ENCODE assay signal across 21 cellular contexts in the genomic region with DNA sequence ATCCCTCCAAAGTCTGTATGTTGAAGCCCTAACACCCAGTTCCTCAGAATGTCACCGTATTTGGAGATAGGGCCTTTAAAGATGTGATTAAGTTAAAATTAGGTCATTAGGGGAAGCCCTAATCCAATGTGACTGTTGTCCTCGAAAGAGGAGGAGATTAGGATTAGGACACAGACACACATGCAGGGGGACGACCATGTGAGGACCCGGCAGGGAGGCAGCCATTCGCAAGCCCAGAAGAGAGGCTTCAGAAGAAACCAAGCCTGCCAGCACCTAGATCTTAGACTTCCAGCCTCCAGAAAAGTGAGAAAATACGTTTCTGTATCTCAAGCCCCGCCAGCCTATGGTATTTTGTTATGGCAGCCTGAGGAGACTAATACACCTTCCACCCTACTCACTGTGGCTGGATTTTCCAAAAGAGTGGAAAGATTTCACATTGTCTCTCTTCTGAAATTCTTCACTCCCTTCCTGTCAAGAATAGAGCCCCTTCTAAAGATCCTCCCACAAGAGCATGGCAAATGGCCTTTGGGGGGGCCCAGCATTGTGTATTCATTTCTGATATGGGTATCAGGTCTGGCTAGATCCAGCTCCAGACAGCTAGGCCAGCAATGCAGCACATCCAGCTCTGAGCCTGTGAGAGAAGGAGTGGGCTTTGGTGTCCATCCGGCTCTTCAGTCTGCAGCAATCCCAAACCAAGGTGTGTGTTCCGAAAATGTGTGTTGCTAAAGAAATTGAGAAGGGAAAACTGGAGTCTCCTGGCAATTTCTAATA. TPM values are rescaled to one million over a fixed set of nuclear protein-coding genes. Genes with fewer than 3 reads are reported as not detected.
DNase-seq lines count a peak whose midpoint lies in the region; ATAC-seq, FAIRE-seq and TF ChIP-seq lines count a peak whose summit lies in the region.
"Had no signal": no experiment of that assay in that cellular context is flagged by ENCODE, and none has a peak within 500 bp of the region (broad histone marks: within the 10 kb centered on the region; RNA-seq: fewer than 3 reads in every experiment).

No MANE protein-coding gene starts in this region.

- CTCF ChIA-PET in endothelial cell of umbilical vein (lab: Charles Lee): no interaction called here

- BruUV-seq in endothelial cell of umbilical vein (replicated peaks; lab: Mats Ljungman, UMichigan): no TSS peak

- H4K20me1 ChIP-seq in endothelial cell of umbilical vein (replicated peaks; ENCODE audit: control insufficient read depth, extremely low read depth, insufficient read depth, low read length): no peaks in the 10 kb centered on the region

- no peak overlapping the region for H3K4me3 Mint-ChIP-seq in T-helper 1 cell treated with Interleukin-12 subunit alpha and Interleukin-12 subunit beta and Interleukin-4 antibody, amounts not matched to agents 30 μg/mL and 1 μg/mL, for 36 hours
- peak overlapping the region in 5 of 10 donors; percentile 7 to 95 (median 91) for H3K4me3 Mint-ChIP-seq in naive thymus-derived CD8-positive, alpha-beta T cell
- H3K4me3 Mint-ChIP-seq: stimulated activated naive CD8-positive, alpha-beta T cell treated with anti-CD3 and anti-CD28 coated beads, Interleukin-15, Interleukin-2, amounts not matched to agents 100 ng/mL and 50 ng/mL, for 24 hours had no signal

- no peak for ATAC-seq in RWPE2 (ENCODE audit: low read depth)
- ATAC-seq in naive thymus-derived CD8-positive, alpha-beta T cell: no peak

- H3K9me1 ChIP-seq in endothelial cell of umbilical vein (replicated peaks; ENCODE audit: control insufficient read depth, extremely low read depth, insufficient read depth, low read length): no peaks in the 10 kb centered on the region

- H3K4me1 ChIP-seq in RWPE2 (ENCODE audit: insufficient read depth, poor library complexity, severe bottlenecking): peaks cover 14% of the 10 kb centered on the region
- H3K4me1 ChIP-seq in endothelial cell of umbilical vein (ENCODE audit: control insufficient read depth, extremely low read depth, insufficient read depth, low read length): peaks cover 14% of the 10 kb centered on the region
- peaks cover 9 to 25% (median 16%) of the 10 kb centered on the region in 6 donors for H3K4me1 ChIP-seq in spleen

- peak overlapping the region; percentile 100 for H3K27ac ChIP-seq in RWPE2 (ENCODE audit: poor library complexity, severe bottlenecking)
- peak overlapping the region; percentile 93 for H3K27ac ChIP-seq in endothelial cell of umbilical vein (ENCODE audit: insufficient read depth, low read depth, low read length)
- peak overlapping the region in 2 of 8 donors; percentile 89 to 91 for H3K27ac ChIP-seq in spleen
- H3K27ac ChIP-seq: 22Rv1, GM23248, ovary had no signal

- peaks cover 28% of the 10 kb centered on the region for H3K4me1 Mint-ChIP-seq in T-helper 1 cell treated with Interleukin-12 subunit alpha and Interleukin-12 subunit beta and Interleukin-4 antibody, amounts not matched to agents 30 μg/mL and 1 μg/mL, for 36 hours (ENCODE audit: low read depth)
- H3K4me1 Mint-ChIP-seq in naive thymus-derived CD8-positive, alpha-beta T cell: peaks cover 24 to 36% (median 33%) of the 10 kb centered on the region in 4 donors

- H3K4me3 ChIP-seq in RWPE2 (ENCODE audit: severe bottlenecking) (no peak overlapping the region), endothelial cell of umbilical vein (replicated peaks in 1 of 3; ENCODE audit: insufficient read depth in 1 of 3, low read depth in 1 of 3, low read length in 3 of 3) (no peak overlapping the region), spleen (no peak overlapping the region)
- H3K4me3 ChIP-seq: GM23248, ovary, transverse colon had no signal

- H3K36me3 ChIP-seq in RWPE2 (ENCODE audit: low read depth) (no peaks in the 10 kb centered on the region), endothelial cell of umbilical vein (ENCODE audit: control insufficient read depth in 2 of 2, extremely low read depth in 1 of 2, insufficient read depth in 2 of 2, low read length in 2 of 2) (no peaks in the 10 kb centered on the region), spleen (no peaks in the 10 kb centered on the region)
- H3K36me3 ChIP-seq: ovary, transverse colon had no signal

- H3K27ac Mint-ChIP-seq in T-helper 1 cell treated with Interleukin-12 subunit alpha and Interleukin-12 subunit beta and Interleukin-4 antibody, amounts not matched to agents 30 μg/mL and 1 μg/mL, for 36 hours: peak overlapping the region; percentile 36
- H3K27ac Mint-ChIP-seq in naive thymus-derived CD8-positive, alpha-beta T cell: peak overlapping the region in 4 of 10 donors; percentile 22 to 100 (median 48)
- H3K27ac Mint-ChIP-seq: activated B cell treated with CpG ODN at 0.5 μM for 24 hours; stimulated activated naive CD8-positive, alpha-beta T cell treated with anti-CD3 and anti-CD28 coated beads, Interleukin-15, Interleukin-2, amounts not matched to agents 100 ng/mL and 50 ng/mL, for 24 hours had no signal

- no peak for TF ChIP-seq CTCF in RWPE2 (IDR thresholded peaks at IDR 0.05; ENCODE audit: poor library complexity, severe bottlenecking)
- TF ChIP-seq CTCF in endothelial cell of umbilical vein (IDR thresholded peaks at IDR 0.05; ENCODE audit: extremely low read depth in 1 of 2, insufficient read depth in 1 of 2, low read depth in 1 of 2, low read length in 2 of 2): no peak
- no peak for TF ChIP-seq CTCF in spleen (IDR thresholded peaks at IDR 0.05 in 8 of 11, conservative IDR thresholded peaks at IDR 0.05 in 3 of 11)

- no peak overlapping the region for H3K4me2 ChIP-seq in endothelial cell of umbilical vein (ENCODE audit: insufficient read depth, low read length)

- H3K9ac ChIP-seq in endothelial cell of umbilical vein (replicated peaks; ENCODE audit: extremely low read depth, insufficient read depth, low read length): no peak overlapping the region
- H3K9ac ChIP-seq: GM23248 had no signal

- H3K9me3 Mint-ChIP-seq in T-helper 1 cell treated with Interleukin-12 subunit alpha and Interleukin-12 subunit beta and Interleukin-4 antibody, amounts not matched to agents 30 μg/mL and 1 μg/mL, for 36 hours: no peaks in the 10 kb centered on the region
- peaks cover 0 to 9% (median 0%) of the 10 kb centered on the region in 9 donors for H3K9me3 Mint-ChIP-seq in naive thymus-derived CD8-positive, alpha-beta T cell
- H3K9me3 Mint-ChIP-seq: activated B cell treated with CpG ODN at 0.5 μM for 24 hours; stimulated activated naive CD8-positive, alpha-beta T cell treated with anti-CD3 and anti-CD28 coated beads, Interleukin-15, Interleukin-2, amounts not matched to agents 100 ng/mL and 50 ng/mL, for 24 hours had no signal

- H2AFZ ChIP-seq in endothelial cell of umbilical vein (ENCODE audit: low read depth, low read length): no peak overlapping the region
- H2AFZ ChIP-seq: GM23248 had no signal

- dilution Hi-C loops in endothelial cell of umbilical vein (cut with MboI; ENCODE audit: extremely low pct_ligation_motif_present, low sequenced_read_pairs): no loop called here

- peaks cover 8% of the 10 kb centered on the region for H3K27me3 Mint-ChIP-seq in T-helper 1 cell treated with Interleukin-12 subunit alpha and Interleukin-12 subunit beta and Interleukin-4 antibody, amounts not matched to agents 30 μg/mL and 1 μg/mL, for 36 hours (ENCODE audit: low read depth)
- peaks cover 0 to 8% (median 0%) of the 10 kb centered on the region in 5 donors for H3K27me3 Mint-ChIP-seq in naive thymus-derived CD8-positive, alpha-beta T cell

- H3K27me3 ChIP-seq in RWPE2 (ENCODE audit: insufficient read depth, poor library complexity, severe bottlenecking) (no peaks in the 10 kb centered on the region), endothelial cell of umbilical vein (ENCODE audit: control insufficient read depth in 2 of 2, insufficient read depth in 2 of 2, low read length in 2 of 2) (no peaks in the 10 kb centered on the region), spleen (replicated peaks in 1 of 7) (no peaks in the 10 kb centered on the region)
- H3K27me3 ChIP-seq: ovary, transverse colon had no signal

- POLR2A ChIA-PET in endothelial cell of umbilical vein (lab: Charles Lee): no interaction called here
- POLR2A ChIA-PET in naive thymus-derived CD8-positive, alpha-beta T cell (lab: Charles Lee): interaction anchor here (1.9 to 13.6 kb wide), 2 partner anchors 10 kb away, joined by 8 to 541 read pairs; partner anchors contain the start of gene UBC

- FAIRE-seq in endothelial cell of umbilical vein (lab: Jason Lieb, UNC): no peak
- FAIRE-seq: bronchial epithelial cell had no signal

- intact Hi-C loops in endothelial cell of umbilical vein (cut with micrococcal nuclease): loop anchor here (5.0 kb wide), 1 partner anchor 363 kb away; the partner anchor contains the start of gene NCOR2
- intact Hi-C loops in spleen (cut with DNase I; ENCODE audit: low total_unique reads): no loop called here

- no peaks in the 10 kb centered on the region for H3K9me3 ChIP-seq in RWPE2 (ENCODE audit: severe bottlenecking)
- no peaks in the 10 kb centered on the region for H3K9me3 ChIP-seq in endothelial cell of umbilical vein (replicated peaks; ENCODE audit: control insufficient read depth, insufficient read depth, low read length)
- no peaks in the 10 kb centered on the region for H3K9me3 ChIP-seq in spleen
- H3K9me3 ChIP-seq: ovary, transverse colon had no signal

- WGBS in spleen, 5 donors: 88 to 94% (median 89%) methylated on average over 9 of the region's 9 CpGs

- peaks cover 13% of the 10 kb centered on the region for H3K36me3 Mint-ChIP-seq in T-helper 1 cell treated with Interleukin-12 subunit alpha and Interleukin-12 subunit beta and Interleukin-4 antibody, amounts not matched to agents 30 μg/mL and 1 μg/mL, for 36 hours (ENCODE audit: low read depth)
- peaks cover 0 to 6% (median 4%) of the 10 kb centered on the region in 3 donors for H3K36me3 Mint-ChIP-seq in naive thymus-derived CD8-positive, alpha-beta T cell

- H3K79me2 ChIP-seq in endothelial cell of umbilical vein (ENCODE audit: control insufficient read depth, insufficient read depth, low read length): no peaks in the 10 kb centered on the region

- TF ChIP-seq POLR2A in endothelial cell of umbilical vein (IDR thresholded peaks at IDR 0.05; ENCODE audit: low read depth, low read length): no peak
- TF ChIP-seq POLR2A in spleen (IDR thresholded peaks at IDR 0.05): no peak

- DNase-seq in T-helper 1 cell: no peak
- DNase-seq in RWPE2 (ENCODE audit: low spot score): no peak
- DNase-seq in endothelial cell of umbilical vein (ENCODE audit: low read depth, low spot score): no peak
- DNase-seq in spleen: peak; percentile 60
- no peak for DNase-seq in naive thymus-derived CD8-positive, alpha-beta T cell
- DNase-seq in hepatic stellate cell (ENCODE audit: low spot score): no peak
- DNase-seq in iPS-NIHi7 (ENCODE audit: extremely low spot score): no peak
- DNase-seq: activated B cell treated with CpG ODN at 0.5 μM for 24 hours; dermis blood vessel endothelial cell; DMS 273 treated with DMSO at 0.1 percent for 48 hours; erythroblast; GM23248; NCI-H1048; NCI-H524 treated with DMSO at 0.1 percent for 48 hours; ovary; stimulated activated CD4-positive, alpha-beta T cell treated with anti-CD3 and anti-CD28 coated beads, Interleukin-1b, Interleukin-23, amount 100 ng/mL, for 48 hours; transverse colon had no signal

RNA-seq across cellular contexts. Expression of gene UBC, which starts 15.4 kb away (rescaled TPM):
- total RNA-seq in endothelial cell of umbilical vein: 875 and 911 TPM in 2 replicates
- polyA plus RNA-seq in endothelial cell of umbilical vein: 1,040 and 1,305 TPM in 2 replicates
- polyA plus RNA-seq in endothelial cell of umbilical vein (2011; cell fraction: cytosol; rRNA removed): 1,913 and 1,931 TPM in 2 replicates
- 1,373 and 1,721 TPM in 2 replicates for polyA plus RNA-seq in endothelial cell of umbilical vein (2011; cell fraction: nucleus; rRNA removed)
- 1,239 and 1,518 TPM in 2 replicates for polyA plus RNA-seq in endothelial cell of umbilical vein (2012)
- polyA minus RNA-seq in endothelial cell of umbilical vein: 537 and 767 TPM in 2 replicates
- polyA minus RNA-seq in endothelial cell of umbilical vein (2011; cell fraction: cytosol; rRNA and poly(A)+ RNA removed): 247 TPM
- 157 and 183 TPM in 2 replicates for polyA minus RNA-seq in endothelial cell of umbilical vein (2011; cell fraction: nucleus; rRNA and poly(A)+ RNA removed)
- total RNA-seq in spleen: 1,000 to 10,000 TPM in 1 of 7 donors, 100 to 1,000 TPM in 6; 770 to 1,107 (median 909) TPM
- polyA plus RNA-seq in spleen: 100 to 1,000 TPM; 623 to 743 (median 691) TPM
- 100 to 1,000 TPM; 773 to 788 TPM for total RNA-seq in naive thymus-derived CD8-positive, alpha-beta T cell
- polyA plus RNA-seq in naive thymus-derived CD8-positive, alpha-beta T cell: 1,000 to 10,000 TPM; 1,080 to 1,331 (median 1,214) TPM

RNA-seq across cellular contexts. Expression of gene DHX37, which starts 59.1 kb away (rescaled TPM):
- 23.6 and 25.2 TPM in 2 replicates for total RNA-seq in endothelial cell of umbilical vein
- polyA plus RNA-seq in endothelial cell of umbilical vein: 10.9 and 11.6 TPM in 2 replicates
- polyA plus RNA-seq in endothelial cell of umbilical vein (2011; cell fraction: cytosol; rRNA removed): 8.8 and 9.7 TPM in 2 replicates
- 24.7 and 28.4 TPM in 2 replicates for polyA plus RNA-seq in endothelial cell of umbilical vein (2011; cell fraction: nucleus; rRNA removed)
- 15.6 and 16.3 TPM in 2 replicates for polyA plus RNA-seq in endothelial cell of umbilical vein (2012)
- 14.3 and 17.2 TPM in 2 replicates for polyA minus RNA-seq in endothelial cell of umbilical vein
- 18.5 TPM for polyA minus RNA-seq in endothelial cell of umbilical vein (2011; cell fraction: cytosol; rRNA and poly(A)+ RNA removed)
- polyA minus RNA-seq in endothelial cell of umbilical vein (2011; cell fraction: nucleus; rRNA and poly(A)+ RNA removed): 11.3 and 16.3 TPM in 2 replicates
- total RNA-seq in spleen: 10 to 100 TPM; 12.4 to 31.9 (median 18.4) TPM
- polyA plus RNA-seq in spleen: 10 to 100 TPM in 2 of 3 donors, 1 to 10 TPM in 1; 8.3 to 15.3 (median 12.9) TPM
- 10 to 100 TPM; 29.5 to 30.5 TPM for total RNA-seq in naive thymus-derived CD8-positive, alpha-beta T cell
- polyA plus RNA-seq in naive thymus-derived CD8-positive, alpha-beta T cell: 1 to 10 TPM; 3.4 to 5.8 (median 4.3) TPM
